Comparison of ENCODE assay signal across 1 cellular context in genomic region chrX:70133303-70134115, GRCh38.
TF ChIP-seq lines count a peak whose summit lies in the region.

Gene IGBP1 (plus strand): TSS chrX:70133447. CDS start chrX:70133948, 501 bp downstream.

TF ChIP-seq in K562, 482 proteins besides CTCF, POLR2A, EP300 and RAD21 (continued from another document and continues in another):
- TF ChIP-seq THAP12 (CRISPR knock-in tag; IDR thresholded peaks at IDR 0.05) (no peak), ZHX1 (conservative IDR thresholded peaks at IDR 0.05; ENCODE audit: low read length) (no peak), ZFP1 (CRISPR knock-in tag; IDR thresholded peaks at IDR 0.05) (no peak), GTF3C2 (IDR thresholded peaks at IDR 0.05; ENCODE audit: borderline replicate concordance, extremely low read depth, insufficient read length) (no peak), IRF1 (CRISPR knock-in tag; IDR thresholded peaks at IDR 0.05; ENCODE audit: borderline replicate concordance) (no peak), PCBP1 (IDR thresholded peaks at IDR 0.05; ENCODE audit: low read depth, low read length, poor library complexity, severe bottlenecking) (no peak), SMARCA5 (IDR thresholded peaks at IDR 0.05) (no peak), CEBPB (tag; IDR thresholded peaks at IDR 0.05) (no peak), WHSC1 (IDR thresholded peaks at IDR 0.05; ENCODE audit: low read length) (no peak), CEBPZ (IDR thresholded peaks at IDR 0.05; ENCODE audit: borderline replicate concordance, low read depth, low read length) (no peak), MAFK (IDR thresholded peaks at IDR 0.05; ENCODE audit: low read length) (no peak), FOSL1 (tag; conservative IDR thresholded peaks at IDR 0.05) (no peak), ZBTB17 (CRISPR knock-in tag; IDR thresholded peaks at IDR 0.05) (no peak), EZH2 (IDR thresholded peaks at IDR 0.05; ENCODE audit: borderline replicate concordance, low read depth, low read length) (no peak), RUNX1 (IDR thresholded peaks at IDR 0.05; ENCODE audit: low read depth) (no peak), MYNN (IDR thresholded peaks at IDR 0.05) (no peak), MYNN (CRISPR knock-in tag; IDR thresholded peaks at IDR 0.05) (no peak), GTF2A2 (tag; IDR thresholded peaks at IDR 0.05) (no peak), BHLHE40 (IDR thresholded peaks at IDR 0.05; ENCODE audit: low read length) (no peak), SMC3 (conservative IDR thresholded peaks at IDR 0.05; ENCODE audit: insufficient read depth, low read depth, low read length) (no peak), BCOR (IDR thresholded peaks at IDR 0.05) (no peak), ZZZ3 (IDR thresholded peaks at IDR 0.05) (no peak), SMAD3 (CRISPR knock-in tag; conservative IDR thresholded peaks at IDR 0.05) (no peak), NCOA6 (IDR thresholded peaks at IDR 0.05) (no peak), ZNF41 (CRISPR knock-in tag; conservative IDR thresholded peaks at IDR 0.05) (no peak), ZNF354B (CRISPR knock-in tag; IDR thresholded peaks at IDR 0.05) (no peak), ZNF280A (IDR thresholded peaks at IDR 0.05; ENCODE audit: low read depth, partially characterized antibody) (no peak), ZNF586 (CRISPR knock-in tag; conservative IDR thresholded peaks at IDR 0.05) (no peak), PRMT5 (CRISPR knock-in tag; IDR thresholded peaks at IDR 0.05) (no peak), BCLAF1 (IDR thresholded peaks at IDR 0.05; ENCODE audit: borderline replicate concordance in 1 of 2, control insufficient read depth in 1 of 2, low read depth in 2 of 2, low read length in 1 of 2) (no peak), ZFP30 (CRISPR knock-in tag; IDR thresholded peaks at IDR 0.05; ENCODE audit: borderline replicate concordance) (no peak), ZNF444 (CRISPR knock-in tag; IDR thresholded peaks at IDR 0.05) (no peak), AFF4 (CRISPR knock-in tag; IDR thresholded peaks at IDR 0.05) (no peak), NFATC3 (IDR thresholded peaks at IDR 0.05) (no peak), ETV6 (IDR thresholded peaks at IDR 0.05; ENCODE audit: borderline replicate concordance in 1 of 2, low read depth in 2 of 2, low read length in 1 of 2) (no peak), ETV6 (CRISPR knock-in tag; IDR thresholded peaks at IDR 0.05; ENCODE audit: borderline replicate concordance) (no peak), RFX1 (IDR thresholded peaks at IDR 0.05) (peak; percentile 91), ZNF174 (CRISPR knock-in tag; IDR thresholded peaks at IDR 0.05) (no peak), PTBP1 (IDR thresholded peaks at IDR 0.05; ENCODE audit: low read depth, low read length) (no peak), BRD9 (IDR thresholded peaks at IDR 0.05; ENCODE audit: low read depth, partially characterized antibody) (no peak), HDGF (IDR thresholded peaks at IDR 0.05) (no peak), ZNF655 (CRISPR knock-in tag; IDR thresholded peaks at IDR 0.05) (no peak)
